7 cellular contexts compared by ENCODE assay signal in genomic region chr6:98845201-98846020, GRCh38. TPM values are rescaled to one million over a fixed set of nuclear protein-coding genes. Genes with fewer than 3 reads are reported as not detected.
DNase-seq lines count a peak whose midpoint lies in the region; ATAC-seq, FAIRE-seq and TF ChIP-seq lines count a peak whose summit lies in the region.

No MANE protein-coding gene starts in this region.

- no peak for TF ChIP-seq POLR2A in GM12891 (IDR thresholded peaks at IDR 0.05; ENCODE audit: low read depth, low read length)

- peak; percentile 86 for FAIRE-seq in GM12891 (lab: Jason Lieb, UNC)

- intact Hi-C loops in left ventricle myocardium superior (cut with micrococcal nuclease), result no loop called here

- no peak for DNase-seq in GM12891 (ENCODE audit: insufficient read length, low spot score)
- peak; percentile 92 for DNase-seq in NCI-H1105 treated with DMSO at 0.1 percent for 48 hours (lab: John Stamatoyannopoulos, UW)
- DNase-seq in SW480 (ENCODE audit: low spot score), result peak; percentile 73
- DNase-seq in anterior cingulate cortex (lab: John Stamatoyannopoulos, UW), result peak in 49 of 58 donors; percentile 41 to 95 (median 85)
- DNase-seq in left ventricle myocardium superior, result peak; percentile 76
- DNase-seq in renal cortical epithelial cell (ENCODE audit: low read depth), result peak; percentile 58

- ATAC-seq in HG02678 (IDR thresholded peaks at IDR 0.05; ENCODE audit: unreplicated experiment), result peak; percentile 57
- ATAC-seq in left ventricle myocardium superior, result peak; percentile 75

TF ChIP-seq in GM12891, 5 proteins besides CTCF, POLR2A, EP300 and RAD21:
- TF ChIP-seq POLR2AphosphoS5 (IDR thresholded peaks at IDR 0.05; ENCODE audit: low read depth, low read length), result no peak
- TF ChIP-seq POU2F2 (IDR thresholded peaks at IDR 0.05; ENCODE audit: low read depth, low read length), result no peak
- TF ChIP-seq SPI1 (IDR thresholded peaks at IDR 0.05; ENCODE audit: low read depth, low read length), result no peak
- TF ChIP-seq TAF1 (IDR thresholded peaks at IDR 0.05; ENCODE audit: low read depth, low read length), result no peak
- no peak for TF ChIP-seq PAX5 (IDR thresholded peaks at IDR 0.05; ENCODE audit: insufficient read depth, low read length, severe bottlenecking)

RNA-seq across cellular contexts. Expression of gene POU3F2, which starts 11.0 kb away (rescaled TPM):
- not detected for polyA plus RNA-seq in GM12891 (2012; ENCODE audit: low read depth, missing spikeins)
- total RNA-seq in left ventricle myocardium superior, result not detected
- not detected in 2 replicates for total RNA-seq in renal cortical epithelial cell
